Comparison of ENCODE assay signal across 18 cellular contexts in the genomic region with DNA sequence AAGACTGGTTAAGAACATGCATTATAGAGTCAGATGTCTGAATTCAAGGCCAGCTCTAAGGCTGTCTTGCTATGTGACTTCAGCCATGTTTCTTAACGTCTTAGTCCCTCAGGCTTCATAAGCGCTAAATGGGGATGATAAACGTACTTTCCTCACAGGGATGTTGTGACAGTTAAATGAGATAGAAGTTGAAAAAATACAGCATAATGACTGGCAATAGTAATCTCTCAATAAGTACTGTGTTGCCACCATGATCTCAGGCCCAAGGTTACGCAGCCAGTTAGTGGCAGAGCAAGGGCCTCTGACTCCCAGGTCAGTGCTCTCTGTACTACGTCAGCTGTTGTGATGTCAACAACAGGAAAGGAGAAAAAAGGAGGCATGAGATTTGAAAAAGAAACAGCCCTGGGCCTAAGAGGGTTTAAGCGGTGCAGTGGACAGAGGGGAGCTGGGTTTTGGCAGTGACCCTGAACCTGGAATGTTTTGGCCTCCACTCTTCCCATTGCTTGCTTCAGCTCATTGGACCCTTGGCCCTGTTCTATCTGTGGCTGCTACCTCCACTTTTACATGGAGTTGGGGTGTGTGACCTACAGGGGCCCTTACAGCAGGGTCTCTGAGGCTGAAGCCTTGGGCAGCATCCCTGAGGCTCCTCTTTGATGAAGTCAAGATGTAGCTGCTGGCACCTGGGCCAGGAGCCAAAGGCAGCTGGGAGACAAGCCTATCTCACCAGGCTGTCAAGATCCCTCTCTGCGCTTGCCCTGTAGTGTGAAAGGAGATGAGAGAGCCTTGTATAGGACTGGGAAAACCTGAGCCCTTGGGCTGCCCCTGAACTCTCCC. TPM values are rescaled to one million over a fixed set of nuclear protein-coding genes. Genes with fewer than 3 reads are reported as not detected.
DNase-seq lines count a peak whose midpoint lies in the region; ATAC-seq and TF ChIP-seq lines count a peak whose summit lies in the region.
"Had no signal": no experiment of that assay in that cellular context is flagged by ENCODE, and none has a peak within 500 bp of the region (broad histone marks: within the 10 kb centered on the region; RNA-seq: fewer than 3 reads in every experiment).

No MANE protein-coding gene starts in this region.

- H3K27ac Mint-ChIP-seq in activated CD4-positive, alpha-beta memory T cell treated with anti-CD3 and anti-CD28 coated beads for 36 hours: no peak overlapping the region
- H3K27ac Mint-ChIP-seq in activated CD4-positive, alpha-beta memory T cell treated with anti-CD3 and anti-CD28 coated beads, Interleukin-2, amount 10 ng/mL, durations not matched to agents 7 days and 5 days: no peak overlapping the region
- H3K27ac Mint-ChIP-seq in CD4-positive, CD25-positive, alpha-beta regulatory T cell: no peak overlapping the region

- peak overlapping the region; percentile 71 for H3K4me3 Mint-ChIP-seq in activated CD4-positive, alpha-beta memory T cell treated with anti-CD3 and anti-CD28 coated beads for 36 hours
- no peak overlapping the region for H3K4me3 Mint-ChIP-seq in activated CD4-positive, alpha-beta memory T cell treated with anti-CD3 and anti-CD28 coated beads, Interleukin-2, amount 10 ng/mL, durations not matched to agents 7 days and 5 days
- peak overlapping the region; percentile 86 to 93 (median 90) for H3K4me3 Mint-ChIP-seq in CD4-positive, CD25-positive, alpha-beta regulatory T cell

- H3K4me1 ChIP-seq in CD4-positive, CD25-positive, alpha-beta regulatory T cell (ENCODE audit: control insufficient read depth, insufficient read depth, low read length, poor library complexity, severe bottlenecking): peaks cover 22% of the 10 kb centered on the region
- H3K4me1 ChIP-seq in neuronal stem cell (ENCODE audit: control insufficient read depth in 2 of 2, insufficient read depth in 1 of 2, low read depth in 1 of 2, low read length in 2 of 2): peaks cover 0 to 6% of the 10 kb centered on the region in 2 donors

- H3K36me3 ChIP-seq in CD4-positive, CD25-positive, alpha-beta regulatory T cell (ENCODE audit: control insufficient read depth, insufficient read depth, low read length): no peaks in the 10 kb centered on the region
- H3K36me3 ChIP-seq in neuronal stem cell (replicated peaks in 1 of 2; ENCODE audit: control insufficient read depth in 2 of 2, insufficient read depth in 2 of 2, low read length in 2 of 2): no peaks in the 10 kb centered on the region

- H2BK5ac ChIP-seq in neuronal stem cell (ENCODE audit: low read length): no peak overlapping the region

- H3K18ac ChIP-seq in neuronal stem cell (ENCODE audit: low read length): no peak overlapping the region

- H3K27me3 ChIP-seq in CD4-positive, CD25-positive, alpha-beta regulatory T cell (ENCODE audit: control insufficient read depth, insufficient read depth, low read length): no peaks in the 10 kb centered on the region
- H3K27me3 ChIP-seq in neuronal stem cell (ENCODE audit: control insufficient read depth in 3 of 3, insufficient read depth in 3 of 3, low read depth in 1 of 3, low read length in 3 of 3): peaks cover 0 to 88% (median 32%) of the 10 kb centered on the region in 3 experiments

- no peak overlapping the region for H3K9ac ChIP-seq in neuronal stem cell (ENCODE audit: low read depth, low read length, poor library complexity)

- H2BK120ac ChIP-seq in neuronal stem cell (ENCODE audit: low read depth, low read length): no peak overlapping the region

- H3K14ac ChIP-seq in neuronal stem cell (ENCODE audit: low read length): no peak overlapping the region

- DNase-seq in activated CD4-positive, alpha-beta memory T cell treated with anti-CD3 and anti-CD28 coated beads for 36 hours: no peak
- DNase-seq in activated CD4-positive, alpha-beta memory T cell treated with anti-CD3 and anti-CD28 coated beads, Interleukin-2, amount 10 ng/mL, durations not matched to agents 7 days and 5 days: no peak
- DNase-seq in CD4-positive, CD25-positive, alpha-beta regulatory T cell: no peak
- DNase-seq in neuronal stem cell (ENCODE audit: low spot score) (no peak), GM19238 (ENCODE audit: insufficient read length, low spot score) (no peak)
- DNase-seq in activated CD4-positive, CD25-positive, alpha-beta regulatory T cell treated with anti-CD3 and anti-CD28 coated beads, Interleukin-2, amount 50 U/mL, for 72 hours: no peak
- DNase-seq: activated T-cell treated with anti-CD3 and anti-CD28 coated beads, Interleukin-2, amount 50 U/mL, for 1 hour; amniotic stem cell; NCI-H1417 treated with DMSO at 0.1 percent for 48 hours; SIG-M5; stimulated activated naive CD8-positive, alpha-beta T cell treated with anti-CD3 and anti-CD28 coated beads, Interleukin-15, amount 100 ng/mL, for 72 hours; T1000 had no signal

- peaks cover 16% of the 10 kb centered on the region for H3K4me1 Mint-ChIP-seq in activated CD4-positive, alpha-beta memory T cell treated with anti-CD3 and anti-CD28 coated beads for 36 hours (ENCODE audit: low read depth)
- peaks cover 20% of the 10 kb centered on the region for H3K4me1 Mint-ChIP-seq in activated CD4-positive, alpha-beta memory T cell treated with anti-CD3 and anti-CD28 coated beads, Interleukin-2, amount 10 ng/mL, durations not matched to agents 7 days and 5 days
- peaks cover 5 to 49% (median 17%) of the 10 kb centered on the region in 4 donors for H3K4me1 Mint-ChIP-seq in CD4-positive, CD25-positive, alpha-beta regulatory T cell

- H4K8ac ChIP-seq in neuronal stem cell (ENCODE audit: low read depth, low read length): no peak overlapping the region

- TF ChIP-seq CTCF in VCaP (conservative IDR thresholded peaks at IDR 0.05): no peak

- H2AFZ ChIP-seq in neuronal stem cell (ENCODE audit: low read length): no peak overlapping the region

- CTCF ChIA-PET in activated CD4-positive, alpha-beta memory T cell treated with anti-CD3 and anti-CD28 coated beads for 36 hours (lab: Charles Lee): interaction anchor here (1.6 to 5.2 kb wide), 6 partner anchors 16 to 50 kb away, joined by 7 to 49 read pairs (median 14); a partner anchor contains a TSS
- CTCF ChIA-PET in activated CD4-positive, alpha-beta memory T cell treated with anti-CD3 and anti-CD28 coated beads, Interleukin-2, amount 10 ng/mL, durations not matched to agents 7 days and 5 days (lab: Charles Lee): interaction anchor here (0.5 to 2.6 kb wide), 7 partner anchors 9 to 156 kb away, joined by 3 to 12 read pairs (median 5); a partner anchor contains a TSS

- no peak overlapping the region for H4K91ac ChIP-seq in neuronal stem cell (ENCODE audit: low read depth, low read length, poor library complexity)

- no peak overlapping the region for H2AK5ac ChIP-seq in neuronal stem cell (ENCODE audit: low read depth, low read length)

- ATAC-seq in CD4-positive, CD25-positive, alpha-beta regulatory T cell (ENCODE audit: low read depth in 2 of 2): no peak
- no peak for ATAC-seq in HG03565 (IDR thresholded peaks at IDR 0.05; ENCODE audit: unreplicated experiment)

- H2BK15ac ChIP-seq in neuronal stem cell (ENCODE audit: low read length): no peak overlapping the region

- H3K27me3 Mint-ChIP-seq in activated CD4-positive, alpha-beta memory T cell treated with anti-CD3 and anti-CD28 coated beads for 36 hours: no peaks in the 10 kb centered on the region
- H3K27me3 Mint-ChIP-seq in activated CD4-positive, alpha-beta memory T cell treated with anti-CD3 and anti-CD28 coated beads, Interleukin-2, amount 10 ng/mL, durations not matched to agents 7 days and 5 days: peaks cover 9% of the 10 kb centered on the region
- no peaks in the 10 kb centered on the region for H3K27me3 Mint-ChIP-seq in CD4-positive, CD25-positive, alpha-beta regulatory T cell
- H3K27me3 Mint-ChIP-seq: stimulated activated naive CD8-positive, alpha-beta T cell treated with anti-CD3 and anti-CD28 coated beads, Interleukin-15, amount 100 ng/mL, for 72 hours had no signal

- no peak overlapping the region for H2BK12ac ChIP-seq in neuronal stem cell (ENCODE audit: low read length)

- POLR2A ChIA-PET in activated CD4-positive, alpha-beta memory T cell treated with anti-CD3 and anti-CD28 coated beads for 36 hours (lab: Charles Lee): no interaction called here
- POLR2A ChIA-PET in activated CD4-positive, alpha-beta memory T cell treated with anti-CD3 and anti-CD28 coated beads, Interleukin-2, amount 10 ng/mL, durations not matched to agents 7 days and 5 days (lab: Charles Lee): interaction anchor here (1.4 to 3.9 kb wide), 6 partner anchors 10 to 76 kb away, joined by 3 to 14 read pairs (median 6); a partner anchor contains a TSS

- no CpG with 5 or more reads among the region's 7 CpGs for WGBS in neuronal stem cell (ENCODE audit: extremely low coverage in 2 of 2, insufficient read length in 2 of 2, insufficient replicate concordance in 1 of 2), 2 donors

- H3K9me3 ChIP-seq in CD4-positive, CD25-positive, alpha-beta regulatory T cell (ENCODE audit: control insufficient read depth in 2 of 2, low read length in 2 of 2): no peaks in the 10 kb centered on the region
- H3K9me3 ChIP-seq in neuronal stem cell (replicated peaks in 1 of 2; ENCODE audit: control insufficient read depth in 2 of 2, insufficient read depth in 1 of 2, low read depth in 1 of 2, low read length in 2 of 2): no peaks in the 10 kb centered on the region
- H3K9me3 ChIP-seq: mucosa of descending colon had no signal

- no peak overlapping the region for H3K4ac ChIP-seq in neuronal stem cell (ENCODE audit: low read length)

- H3K79me1 ChIP-seq in neuronal stem cell (ENCODE audit: low read depth, low read length): no peaks in the 10 kb centered on the region

- intact Hi-C loops in activated CD4-positive, alpha-beta memory T cell treated with anti-CD3 and anti-CD28 coated beads for 36 hours (cut with micrococcal nuclease): loop anchor here (5.0 kb wide), 1 partner anchor 71 kb away; no protein-coding TSS in a partner anchor

- H3K9me3 Mint-ChIP-seq in activated CD4-positive, alpha-beta memory T cell treated with anti-CD3 and anti-CD28 coated beads for 36 hours: no peaks in the 10 kb centered on the region
- no peaks in the 10 kb centered on the region for H3K9me3 Mint-ChIP-seq in activated CD4-positive, alpha-beta memory T cell treated with anti-CD3 and anti-CD28 coated beads, Interleukin-2, amount 10 ng/mL, durations not matched to agents 7 days and 5 days
- peaks cover 0 to 1% (median 0%) of the 10 kb centered on the region in 7 donors for H3K9me3 Mint-ChIP-seq in CD4-positive, CD25-positive, alpha-beta regulatory T cell
- H3K9me3 Mint-ChIP-seq: stimulated activated naive CD8-positive, alpha-beta T cell treated with anti-CD3 and anti-CD28 coated beads, Interleukin-15, amount 100 ng/mL, for 72 hours had no signal

- H3K4me2 ChIP-seq in neuronal stem cell (ENCODE audit: insufficient read depth, low read length, poor library complexity, severe bottlenecking): no peak overlapping the region

- peak overlapping the region; percentile 9 for H3K23ac ChIP-seq in neuronal stem cell (ENCODE audit: low read depth, low read length, poor library complexity)

- H3K36me3 Mint-ChIP-seq in activated CD4-positive, alpha-beta memory T cell treated with anti-CD3 and anti-CD28 coated beads for 36 hours: no peaks in the 10 kb centered on the region
- H3K36me3 Mint-ChIP-seq in activated CD4-positive, alpha-beta memory T cell treated with anti-CD3 and anti-CD28 coated beads, Interleukin-2, amount 10 ng/mL, durations not matched to agents 7 days and 5 days (ENCODE audit: low read depth): no peaks in the 10 kb centered on the region
- H3K36me3 Mint-ChIP-seq in CD4-positive, CD25-positive, alpha-beta regulatory T cell: peaks cover 8% of the 10 kb centered on the region

- H3K4me3 ChIP-seq in CD4-positive, CD25-positive, alpha-beta regulatory T cell (ENCODE audit: low read depth, low read length): no peak overlapping the region
- H3K4me3 ChIP-seq in neuronal stem cell (ENCODE audit: low read length in 2 of 2): no peak overlapping the region
- H3K4me3 ChIP-seq: mucosa of descending colon had no signal

- no peak overlapping the region for H3K27ac ChIP-seq in CD4-positive, CD25-positive, alpha-beta regulatory T cell (ENCODE audit: insufficient read depth, low read length, poor library complexity, severe bottlenecking)
- peak overlapping the region; percentile 52 for H3K27ac ChIP-seq in VCaP
- H3K27ac ChIP-seq in neuronal stem cell (replicated peaks; ENCODE audit: low read length): no peak overlapping the region

RNA-seq across cellular contexts. Expression of a gene that starts 8.4 kb away (rescaled TPM):
- under 1 TPM; 0.02 to 0.05 TPM for total RNA-seq in activated CD4-positive, alpha-beta memory T cell treated with anti-CD3 and anti-CD28 coated beads for 36 hours
- under 1 TPM; 0.03 to 0.18 TPM for total RNA-seq in activated CD4-positive, alpha-beta memory T cell treated with anti-CD3 and anti-CD28 coated beads, Interleukin-2, amount 10 ng/mL, durations not matched to agents 7 days and 5 days
- 0.22 TPM for total RNA-seq in CD4-positive, CD25-positive, alpha-beta regulatory T cell
- under 1 TPM; 0.10 to 0.54 (median 0.21) TPM for polyA plus RNA-seq in CD4-positive, CD25-positive, alpha-beta regulatory T cell
- polyA plus RNA-seq in neuronal stem cell (2013, experiment 1 of 2): 0.18 TPM
- polyA plus RNA-seq in neuronal stem cell (2013, experiment 2 of 2): 0.25 TPM

RNA-seq across cellular contexts. Expression of a gene that starts 15.6 kb away (rescaled TPM):
- not detected for total RNA-seq in activated CD4-positive, alpha-beta memory T cell treated with anti-CD3 and anti-CD28 coated beads for 36 hours
- not detected for total RNA-seq in activated CD4-positive, alpha-beta memory T cell treated with anti-CD3 and anti-CD28 coated beads, Interleukin-2, amount 10 ng/mL, durations not matched to agents 7 days and 5 days
- not detected for total RNA-seq in CD4-positive, CD25-positive, alpha-beta regulatory T cell
- not detected for polyA plus RNA-seq in CD4-positive, CD25-positive, alpha-beta regulatory T cell
- polyA plus RNA-seq in neuronal stem cell (2013, experiment 1 of 2): not detected
- not detected for polyA plus RNA-seq in neuronal stem cell (2013, experiment 2 of 2)
- total RNA-seq: A673, cerebellum, H1 had no signal
- polyA plus RNA-seq: H1 had no signal

RNA-seq across cellular contexts. Expression of a gene that starts 16.1 kb away (rescaled TPM):
- 10 to 100 TPM; 59.8 to 61.5 TPM for total RNA-seq in activated CD4-positive, alpha-beta memory T cell treated with anti-CD3 and anti-CD28 coated beads for 36 hours
- 10 to 100 TPM; 54.2 to 54.3 TPM for total RNA-seq in activated CD4-positive, alpha-beta memory T cell treated with anti-CD3 and anti-CD28 coated beads, Interleukin-2, amount 10 ng/mL, durations not matched to agents 7 days and 5 days
- total RNA-seq in CD4-positive, CD25-positive, alpha-beta regulatory T cell: 10.5 TPM
- polyA plus RNA-seq in CD4-positive, CD25-positive, alpha-beta regulatory T cell: 1 to 10 TPM; 3.3 to 6.1 (median 4.4) TPM
- polyA plus RNA-seq in neuronal stem cell (2013, experiment 1 of 2): 81.2 TPM
- polyA plus RNA-seq in neuronal stem cell (2013, experiment 2 of 2): 77.0 TPM

RNA-seq across cellular contexts. Expression of a gene that starts 25.7 kb away (rescaled TPM):
- 1 to 10 TPM in 1 of 2 experiments, under 1 TPM in 1; 0.53 to 1.6 TPM for total RNA-seq in activated CD4-positive, alpha-beta memory T cell treated with anti-CD3 and anti-CD28 coated beads for 36 hours
- 1 to 10 TPM; 2.0 to 2.6 TPM for total RNA-seq in activated CD4-positive, alpha-beta memory T cell treated with anti-CD3 and anti-CD28 coated beads, Interleukin-2, amount 10 ng/mL, durations not matched to agents 7 days and 5 days
- total RNA-seq in CD4-positive, CD25-positive, alpha-beta regulatory T cell: 3.7 TPM
- polyA plus RNA-seq in CD4-positive, CD25-positive, alpha-beta regulatory T cell: under 1 TPM in 1 of 4 donors, not detected in 3; 0.10 TPM
- polyA plus RNA-seq in neuronal stem cell (2013, experiment 1 of 2): 0.13 TPM
- 0.08 TPM for polyA plus RNA-seq in neuronal stem cell (2013, experiment 2 of 2)

RNA-seq across cellular contexts. Expression of a gene that starts 39.2 kb away (rescaled TPM):
- total RNA-seq in activated CD4-positive, alpha-beta memory T cell treated with anti-CD3 and anti-CD28 coated beads for 36 hours: 10 to 100 TPM; 37.3 to 38.7 TPM
- total RNA-seq in activated CD4-positive, alpha-beta memory T cell treated with anti-CD3 and anti-CD28 coated beads, Interleukin-2, amount 10 ng/mL, durations not matched to agents 7 days and 5 days: 10 to 100 TPM; 38.1 to 38.4 TPM
- 40.2 TPM for total RNA-seq in CD4-positive, CD25-positive, alpha-beta regulatory T cell
- polyA plus RNA-seq in CD4-positive, CD25-positive, alpha-beta regulatory T cell: 10 to 100 TPM; 25.0 to 36.3 (median 32.4) TPM
- 22.3 TPM for polyA plus RNA-seq in neuronal stem cell (2013, experiment 1 of 2)
- polyA plus RNA-seq in neuronal stem cell (2013, experiment 2 of 2): 23.4 TPM
